In genomic region chr4:74504212-74504611, GRCh38 we compare ENCODE assay signal across 17 cellular contexts. TPM values are rescaled to one million over a fixed set of nuclear protein-coding genes. Genes with fewer than 3 reads are reported as not detected.
DNase-seq lines count a peak whose midpoint lies in the region; TF ChIP-seq lines count a peak whose summit lies in the region.
"Had no signal": no experiment of that assay in that cellular context is flagged by ENCODE, and none has a peak within 500 bp of the region (broad histone marks: within the 10 kb centered on the region; RNA-seq: fewer than 3 reads in every experiment).

No MANE protein-coding gene starts in this region.

- no peaks in the 10 kb centered on the region for H3K36me3 Mint-ChIP-seq in osteocyte (ENCODE audit: unreplicated experiment)
- H3K36me3 Mint-ChIP-seq: CD14-positive monocyte, mesothelial cell of epicardium had no signal

- POLR2A ChIA-PET in GM10248 (lab: Yijun Ruan, JAX): no interaction called here

- CTCF ChIA-PET in GM10248 (lab: Yijun Ruan, JAX): no interaction called here

- peaks cover 7% of the 10 kb centered on the region for H3K9me3 Mint-ChIP-seq in osteocyte (ENCODE audit: unreplicated experiment)
- H3K9me3 Mint-ChIP-seq: activated CD4-positive, alpha-beta T cell treated with anti-CD3 and anti-CD28 coated beads, Interleukin-2, amount 10 ng/mL, durations not matched to agents 24 days and 14 days; activated T-helper 2 cell treated with anti-CD3 and anti-CD28 coated beads, Interferon-gamma antibody, Interleukin-2, Interleukin-4, amounts not matched to agents 10 μg/mL and 5 μg/mL and 100 μg/mL, durations not matched to agents 14 hours and 24 hours and 36 hours had no signal

- DNase-seq in HCEC 1CT: peak; percentile 3
- peak; percentile 24 for DNase-seq in amniotic epithelial cell (ENCODE audit: low read depth)
- DNase-seq in fibroblast of gingiva (ENCODE audit: low read depth): peak; percentile 57
- DNase-seq in osteocyte (ENCODE audit: extremely low spot score, unreplicated experiment): no peak
- no peak for DNase-seq in activated naive CD4-positive, alpha-beta T cell treated with Interleukin-2 at 50 U/mL for 16 hours
- no peak for DNase-seq in amygdala (lab: John Stamatoyannopoulos, UW)
- DNase-seq in NCI-H526 (lab: John Stamatoyannopoulos, UW): no peak
- DNase-seq in GM10248 (ENCODE audit: extremely low spot score): no peak
- DNase-seq: activated CD4-positive, alpha-beta T cell treated with anti-CD3 and anti-CD28 coated beads, Interleukin-2, amount 10 ng/mL, durations not matched to agents 24 days and 14 days; DMS 273 treated with DMSO at 0.1 percent for 48 hours; NCI-H2081 treated with DMSO at 0.1 percent for 48 hours; nephron progenitor cell; stimulated activated CD4-positive, alpha-beta T cell treated with anti-CD3 and anti-CD28 coated beads, Interleukin-15, amount 100 ng/mL, for 24 hours had no signal

- H3K4me1 Mint-ChIP-seq in osteocyte (ENCODE audit: unreplicated experiment): peaks cover 28% of the 10 kb centered on the region
- H3K4me1 Mint-ChIP-seq: activated CD4-positive, alpha-beta T cell treated with anti-CD3 and anti-CD28 coated beads, Interleukin-2, amount 10 ng/mL, durations not matched to agents 24 days and 14 days had no signal

- no peak overlapping the region for H3K4me3 Mint-ChIP-seq in osteocyte (ENCODE audit: unreplicated experiment)
- H3K4me3 Mint-ChIP-seq: activated CD4-positive, alpha-beta T cell treated with anti-CD3 and anti-CD28 coated beads, Interleukin-2, amount 10 ng/mL, durations not matched to agents 24 days and 14 days; CD14-positive monocyte; mesothelial cell of epicardium; nephron progenitor cell had no signal

- H3K27ac Mint-ChIP-seq in osteocyte (ENCODE audit: unreplicated experiment): peak overlapping the region; percentile 61
- H3K27ac Mint-ChIP-seq: activated CD4-positive, alpha-beta T cell treated with anti-CD3 and anti-CD28 coated beads, Interleukin-2, amount 10 ng/mL, durations not matched to agents 24 days and 14 days; activated T-helper 2 cell treated with anti-CD3 and anti-CD28 coated beads, Interferon-gamma antibody, Interleukin-2, Interleukin-4, amounts not matched to agents 10 μg/mL and 5 μg/mL and 100 μg/mL, durations not matched to agents 14 hours and 24 hours and 36 hours; mesothelial cell of epicardium; nephron progenitor cell had no signal

- TF ChIP-seq CTCF in osteocyte (IDR thresholded peaks at IDR 0.05): no peak
- TF ChIP-seq CTCF in GM10248 (IDR thresholded peaks at IDR 0.05; ENCODE audit: control extremely low read depth, extremely low read depth, low read depth, missing control alignments): no peak

- H3K27me3 Mint-ChIP-seq in osteocyte (ENCODE audit: unreplicated experiment): peaks cover 15% of the 10 kb centered on the region
- H3K27me3 Mint-ChIP-seq: activated CD4-positive, alpha-beta T cell treated with anti-CD3 and anti-CD28 coated beads, Interleukin-2, amount 10 ng/mL, durations not matched to agents 24 days and 14 days had no signal

RNA-seq across cellular contexts. Expression of gene AREG, which starts 59.3 kb away (rescaled TPM):
- 0.50 and 0.64 TPM in 2 replicates for total RNA-seq in osteocyte
- total RNA-seq: cerebellum had no signal

Comparison
In these comparisons a context has a peak if more than half of its experiments do, and no peak if none do; other contexts are left out.
1. DNase-seq: peak in HCEC 1CT (single experiment), amniotic epithelial cell (single experiment) and fibroblast of gingiva (single experiment); none in osteocyte (single experiment), activated naive CD4-positive, alpha-beta T cell treated with Interleukin-2 at 50 U/mL for 16 hours (single experiment), amygdala (0 of 56), NCI-H526 (0 of 2) and GM10248 (single experiment).